12 cellular contexts compared by ENCODE assay signal in genomic region chr9:136242908-136243525, GRCh38. TPM values are rescaled to one million over a fixed set of nuclear protein-coding genes. Genes with fewer than 3 reads are reported as not detected.
DNase-seq lines count a peak whose midpoint lies in the region; ATAC-seq, FAIRE-seq and TF ChIP-seq lines count a peak whose summit lies in the region.
"Had no signal": no experiment of that assay in that cellular context is flagged by ENCODE, and none has a peak within 500 bp of the region (broad histone marks: within the 10 kb centered on the region; RNA-seq: fewer than 3 reads in every experiment).

No MANE protein-coding gene starts in this region.

- H3K36me3 ChIP-seq in Loucy (ENCODE audit: insufficient read depth, low read length), result no peaks in the 10 kb centered on the region
- no peaks in the 10 kb centered on the region for H3K36me3 ChIP-seq in kidney (ENCODE audit: control insufficient read depth in 1 of 2, insufficient read depth in 2 of 2, low read length in 2 of 2)
- H3K36me3 ChIP-seq: thoracic aorta had no signal

- H3K79me2 ChIP-seq in Loucy (ENCODE audit: insufficient read depth, low read length), result peaks cover 72% of the 10 kb centered on the region

- POLR2A ChIA-PET in activated naive CD8-positive, alpha-beta T cell treated with anti-CD3 and anti-CD28 coated beads, Interleukin-2, amount 10 ng/mL, durations not matched to agents 7 days and 5 days (lab: Charles Lee), result interaction anchor here (1.0 kb wide), 1 partner anchor 24 kb away, joined by 4 read pairs; no protein-coding TSS in a partner anchor

- peaks cover 65% of the 10 kb centered on the region for H3K4me1 ChIP-seq in Loucy (ENCODE audit: insufficient read depth, low read length, poor library complexity, severe bottlenecking)
- peaks cover 12 to 13% of the 10 kb centered on the region in 2 donors for H3K4me1 ChIP-seq in kidney (ENCODE audit: control insufficient read depth in 1 of 2, insufficient read depth in 1 of 2, low read depth in 1 of 2, low read length in 2 of 2)

- ATAC-seq in activated naive CD8-positive, alpha-beta T cell treated with anti-CD3 and anti-CD28 coated beads, Interleukin-2, amount 10 ng/mL, durations not matched to agents 7 days and 5 days (ENCODE audit: low read depth), result no peak
- ATAC-seq in HG03280 (IDR thresholded peaks at IDR 0.05; ENCODE audit: unreplicated experiment) (no peak), GM21528 (IDR thresholded peaks at IDR 0.05; ENCODE audit: low FRiP score, unreplicated experiment) (no peak)

- H3K9me3 ChIP-seq in Loucy (ENCODE audit: insufficient read depth, low read depth, low read length), result no peaks in the 10 kb centered on the region
- no peaks in the 10 kb centered on the region for H3K9me3 ChIP-seq in kidney (ENCODE audit: control insufficient read depth in 1 of 2, low read length in 2 of 2)
- H3K9me3 ChIP-seq: thoracic aorta had no signal

- no peaks in the 10 kb centered on the region for H3K9me2 ChIP-seq in Loucy (replicated peaks; ENCODE audit: low read depth, low read length)

- peaks cover 27% of the 10 kb centered on the region for H4K20me1 ChIP-seq in Loucy (ENCODE audit: insufficient read depth, low read length, poor library complexity, severe bottlenecking)

- H3K27me3 ChIP-seq in Loucy (ENCODE audit: insufficient read depth, low read length, poor library complexity, severe bottlenecking), result no peaks in the 10 kb centered on the region

- TF ChIP-seq CTCF in Loucy (conservative IDR thresholded peaks at IDR 0.05; ENCODE audit: low read length), result peak; percentile 49
- peak; percentile 15 for TF ChIP-seq CTCF in neural crest cell (conservative IDR thresholded peaks at IDR 0.05)
- TF ChIP-seq CTCF in kidney (IDR thresholded peaks at IDR 0.05; ENCODE audit: borderline replicate concordance, extremely low read depth, insufficient read depth), result no peak

- H3K4me3 ChIP-seq in Loucy (ENCODE audit: low read length, poor library complexity, severe bottlenecking), result peak overlapping the region; percentile 90
- H3K4me3 ChIP-seq in kidney (ENCODE audit: low read length in 2 of 2), result no peak overlapping the region
- H3K4me3 ChIP-seq: thoracic aorta had no signal

- H3K9ac ChIP-seq in Loucy (ENCODE audit: low read depth, low read length, poor library complexity, severe bottlenecking), result peak overlapping the region; percentile 75
- H3K9ac ChIP-seq in kidney (ENCODE audit: low read length in 2 of 2), result no peak overlapping the region

- H3K9me3 Mint-ChIP-seq in activated CD4-positive, alpha-beta T cell treated with anti-CD3 and anti-CD28 coated beads, Interleukin-2, amount 10 ng/mL, durations not matched to agents 24 days and 14 days, result no peaks in the 10 kb centered on the region
- no peaks in the 10 kb centered on the region for H3K9me3 Mint-ChIP-seq in activated naive CD8-positive, alpha-beta T cell treated with anti-CD3 and anti-CD28 coated beads, Interleukin-2, amount 10 ng/mL, durations not matched to agents 7 days and 5 days
- no peaks in the 10 kb centered on the region for H3K9me3 Mint-ChIP-seq in neural crest cell
- H3K9me3 Mint-ChIP-seq: dendritic cell treated with granulocyte-macrophage colony-stimulating factor and Interleukin-4, amounts not matched to agents 40 ng/mL and 50 ng/mL, for 4 days had no signal

- no peak overlapping the region for H3K27ac ChIP-seq in kidney (ENCODE audit: low read depth in 2 of 2, low read length in 2 of 2)
- H3K27ac ChIP-seq: thoracic aorta had no signal

- H3K27ac Mint-ChIP-seq in activated CD4-positive, alpha-beta T cell treated with anti-CD3 and anti-CD28 coated beads, Interleukin-2, amount 10 ng/mL, durations not matched to agents 24 days and 14 days, result peak overlapping the region; percentile 93
- peak overlapping the region; percentile 80 for H3K27ac Mint-ChIP-seq in activated naive CD8-positive, alpha-beta T cell treated with anti-CD3 and anti-CD28 coated beads, Interleukin-2, amount 10 ng/mL, durations not matched to agents 7 days and 5 days
- H3K27ac Mint-ChIP-seq in neural crest cell (ENCODE audit: unreplicated experiment), result no peak overlapping the region
- H3K27ac Mint-ChIP-seq: dendritic cell treated with granulocyte-macrophage colony-stimulating factor and Interleukin-4, amounts not matched to agents 40 ng/mL and 50 ng/mL, for 4 days had no signal

- H3K4me3 Mint-ChIP-seq in activated CD4-positive, alpha-beta T cell treated with anti-CD3 and anti-CD28 coated beads, Interleukin-2, amount 10 ng/mL, durations not matched to agents 24 days and 14 days, result peak overlapping the region; percentile 92
- no peak overlapping the region for H3K4me3 Mint-ChIP-seq in activated naive CD8-positive, alpha-beta T cell treated with anti-CD3 and anti-CD28 coated beads, Interleukin-2, amount 10 ng/mL, durations not matched to agents 7 days and 5 days
- peak overlapping the region; percentile 97 for H3K4me3 Mint-ChIP-seq in neural crest cell
- H3K4me3 Mint-ChIP-seq: dendritic cell treated with granulocyte-macrophage colony-stimulating factor and Interleukin-4, amounts not matched to agents 40 ng/mL and 50 ng/mL, for 4 days had no signal

- no peak overlapping the region for H2AFZ ChIP-seq in Loucy (ENCODE audit: low read length)

- H3K4me1 Mint-ChIP-seq in activated CD4-positive, alpha-beta T cell treated with anti-CD3 and anti-CD28 coated beads, Interleukin-2, amount 10 ng/mL, durations not matched to agents 24 days and 14 days, result peaks cover 33% of the 10 kb centered on the region
- H3K4me1 Mint-ChIP-seq in activated naive CD8-positive, alpha-beta T cell treated with anti-CD3 and anti-CD28 coated beads, Interleukin-2, amount 10 ng/mL, durations not matched to agents 7 days and 5 days, result peaks cover 30% of the 10 kb centered on the region
- peaks cover 35% of the 10 kb centered on the region for H3K4me1 Mint-ChIP-seq in neural crest cell

- H3K27me3 Mint-ChIP-seq in activated CD4-positive, alpha-beta T cell treated with anti-CD3 and anti-CD28 coated beads, Interleukin-2, amount 10 ng/mL, durations not matched to agents 24 days and 14 days, result peaks cover 4% of the 10 kb centered on the region
- H3K27me3 Mint-ChIP-seq in activated naive CD8-positive, alpha-beta T cell treated with anti-CD3 and anti-CD28 coated beads, Interleukin-2, amount 10 ng/mL, durations not matched to agents 7 days and 5 days, result peaks cover 3% of the 10 kb centered on the region
- H3K27me3 Mint-ChIP-seq in neural crest cell (ENCODE audit: low read depth), result no peaks in the 10 kb centered on the region

- peaks cover 6% of the 10 kb centered on the region; the same call in 1 of the 2 replicates for H3F3A ChIP-seq in Loucy (ENCODE audit: low read depth)

- H3K4me2 ChIP-seq in Loucy (ENCODE audit: low read depth, low read length, poor library complexity, severe bottlenecking), result peak overlapping the region; percentile 97

- intact Hi-C loops in activated CD4-positive, alpha-beta T cell treated with anti-CD3 and anti-CD28 coated beads, Interleukin-2, amount 10 ng/mL, durations not matched to agents 24 days and 14 days (cut with micrococcal nuclease), result loop anchor here (10.0 kb wide), 1 partner anchor 278 kb away; the partner anchor contains the start of gene UBAC1
- intact Hi-C loops in kidney (cut with DNase I), result no loop called here

- peaks cover 8% of the 10 kb centered on the region for H3K36me3 Mint-ChIP-seq in activated CD4-positive, alpha-beta T cell treated with anti-CD3 and anti-CD28 coated beads, Interleukin-2, amount 10 ng/mL, durations not matched to agents 24 days and 14 days (ENCODE audit: low read depth)
- H3K36me3 Mint-ChIP-seq in activated naive CD8-positive, alpha-beta T cell treated with anti-CD3 and anti-CD28 coated beads, Interleukin-2, amount 10 ng/mL, durations not matched to agents 7 days and 5 days, result no peaks in the 10 kb centered on the region
- no peaks in the 10 kb centered on the region for H3K36me3 Mint-ChIP-seq in neural crest cell (ENCODE audit: low read depth)

- FAIRE-seq in kidney (lab: Jason Lieb, UNC), result no peak

- DNase-seq in activated CD4-positive, alpha-beta T cell treated with anti-CD3 and anti-CD28 coated beads, Interleukin-2, amount 10 ng/mL, durations not matched to agents 24 days and 14 days, result no peak
- no peak for DNase-seq in activated CD4-positive, alpha-beta T cell treated with anti-CD3 and anti-CD28 coated beads for 48 hours
- no peak for DNase-seq in activated naive CD8-positive, alpha-beta T cell treated with anti-CD3 and anti-CD28 coated beads, Interleukin-2, amount 10 ng/mL, durations not matched to agents 7 days and 5 days
- DNase-seq in neural crest cell (ENCODE audit: low read depth, low spot score) (no peak), kidney (no peak)
- DNase-seq: NCI-H187 had no signal

RNA-seq across cellular contexts. Expression of gene QSOX2, which starts 2.6 kb away (rescaled TPM):
- 26.4 and 28.0 TPM in 2 replicates for total RNA-seq in activated CD4-positive, alpha-beta T cell treated with anti-CD3 and anti-CD28 coated beads, Interleukin-2, amount 10 ng/mL, durations not matched to agents 24 days and 14 days
- 10 to 100 TPM; 12.4 to 12.8 TPM for total RNA-seq in activated naive CD8-positive, alpha-beta T cell treated with anti-CD3 and anti-CD28 coated beads, Interleukin-2, amount 10 ng/mL, durations not matched to agents 7 days and 5 days
- 28.0 and 28.7 TPM in 2 replicates for total RNA-seq in neural crest cell
- total RNA-seq in kidney, result 10.1 TPM
- polyA plus RNA-seq in kidney (ENCODE audit: insufficient read depth, low read depth, low replicate concordance), result 4.0 TPM

RNA-seq across cellular contexts. Expression of gene LHX3, which starts 38.1 kb away (rescaled TPM):
- not detected in 2 replicates for total RNA-seq in activated CD4-positive, alpha-beta T cell treated with anti-CD3 and anti-CD28 coated beads, Interleukin-2, amount 10 ng/mL, durations not matched to agents 24 days and 14 days
- total RNA-seq in activated naive CD8-positive, alpha-beta T cell treated with anti-CD3 and anti-CD28 coated beads, Interleukin-2, amount 10 ng/mL, durations not matched to agents 7 days and 5 days, result not detected
- total RNA-seq in neural crest cell (0.07 TPM in 1 of 2 replicates, not detected in the other), kidney (not detected)
- polyA plus RNA-seq in kidney (ENCODE audit: insufficient read depth, low read depth, low replicate concordance), result not detected
- total RNA-seq: SK-MEL-5, thoracic aorta had no signal
